ENCODE assay signal across 13 cellular contexts in genomic region chr3:52846427-52846983, GRCh38. TPM values are rescaled to one million over a fixed set of nuclear protein-coding genes. Genes with fewer than 3 reads are reported as not detected.
DNase-seq lines count a peak whose midpoint lies in the region; ATAC-seq and TF ChIP-seq lines count a peak whose summit lies in the region.
"Had no signal": no experiment of that assay in that cellular context is flagged by ENCODE, and none has a peak within 500 bp of the region (broad histone marks: within the 10 kb centered on the region; RNA-seq: fewer than 3 reads in every experiment).

No MANE protein-coding gene starts in this region.

- ATAC-seq in GM18868 (IDR thresholded peaks at IDR 0.05; ENCODE audit: unreplicated experiment) (no peak), GM19035 (IDR thresholded peaks at IDR 0.05; ENCODE audit: unreplicated experiment) (no peak)

- H3K4me3 ChIP-seq in endocrine pancreas (ENCODE audit: control insufficient read depth, insufficient read depth, low read length): peak overlapping the region; percentile 52
- no peak overlapping the region for H3K4me3 ChIP-seq in sigmoid colon
- no peak overlapping the region for H3K4me3 ChIP-seq in suprapubic skin

- DNase-seq in G401 (ENCODE audit: low spot score): peak; percentile 71
- DNase-seq in sigmoid colon: no peak
- no peak for DNase-seq in suprapubic skin (ENCODE audit: low spot score in 2 of 2)
- DNase-seq in NCI-H1694 treated with DMSO at 0.1 percent for 48 hours (lab: John Stamatoyannopoulos, UW): no peak
- DNase-seq: amniotic stem cell, NCI-H345, RPMI8226 had no signal

- TF ChIP-seq POLR2A in sigmoid colon (IDR thresholded peaks at IDR 0.05) (no peak), suprapubic skin (IDR thresholded peaks at IDR 0.05) (no peak)

- WGBS in sigmoid colon, 2 donors: 70 to 86% methylated on average over 16 of the region's 16 CpGs
- 78% methylated on average over 16 of the region's 16 CpGs for WGBS in suprapubic skin

- H3K27ac ChIP-seq in KOPT-K1 (ENCODE audit: low read depth, low read length, poor library complexity, severe bottlenecking) (peak overlapping the region; percentile 4), sigmoid colon (peak overlapping the region in 3 of 4 donors; percentile 67 to 79 (median 78)), suprapubic skin (no peak overlapping the region)
- H3K27ac ChIP-seq: C4-2B had no signal

- intact Hi-C loops in sigmoid colon (cut with DNase I): loop anchor here (5.0 to 10.0 kb wide), 4 partner anchors 51 to 226 kb away; partner anchors contain the start of genes NEK4 and STIMATE

- H3K4me1 ChIP-seq in endocrine pancreas (ENCODE audit: control insufficient read depth, insufficient read depth, low read length) (no peaks in the 10 kb centered on the region), sigmoid colon (peaks cover 0 to 50% (median 30%) of the 10 kb centered on the region in 4 donors), suprapubic skin (peaks cover 31% of the 10 kb centered on the region)

- no peaks in the 10 kb centered on the region for H3K27me3 ChIP-seq in endocrine pancreas (ENCODE audit: control insufficient read depth, insufficient read depth, low read length)
- H3K27me3 ChIP-seq in sigmoid colon: no peaks in the 10 kb centered on the region
- H3K27me3 ChIP-seq in suprapubic skin: no peaks in the 10 kb centered on the region

- H3K9ac ChIP-seq in endocrine pancreas (ENCODE audit: control insufficient read depth, insufficient read depth, low read length): no peak overlapping the region

- in situ Hi-C loops in G401 (cut with HindIII; ENCODE audit: low sequenced_read_pairs): no loop called here

- H3K36me3 ChIP-seq in KOPT-K1 (ENCODE audit: insufficient read depth, low read length) (peaks cover 43% of the 10 kb centered on the region), endocrine pancreas (ENCODE audit: control insufficient read depth, insufficient read depth, low read length) (no peaks in the 10 kb centered on the region), sigmoid colon (peaks cover 7 to 65% (median 19%) of the 10 kb centered on the region in 4 donors), suprapubic skin (peaks cover 51% of the 10 kb centered on the region)

- no peak for TF ChIP-seq EP300 in sigmoid colon (IDR thresholded peaks at IDR 0.05)
- no peak for TF ChIP-seq EP300 in suprapubic skin (IDR thresholded peaks at IDR 0.05)

- no peak for TF ChIP-seq CTCF in sigmoid colon (IDR thresholded peaks at IDR 0.05)
- TF ChIP-seq CTCF in suprapubic skin (IDR thresholded peaks at IDR 0.05): no peak

- H3K9me3 ChIP-seq in KOPT-K1 (ENCODE audit: insufficient read depth, low read length, poor library complexity, severe bottlenecking) (no peaks in the 10 kb centered on the region), endocrine pancreas (ENCODE audit: control insufficient read depth, low read length) (no peaks in the 10 kb centered on the region), sigmoid colon (no peaks in the 10 kb centered on the region), suprapubic skin (no peaks in the 10 kb centered on the region)

RNA-seq across cellular contexts. Expression of gene MUSTN1, which starts 11.7 kb away (rescaled TPM):
- not detected in 2 replicates for total RNA-seq in G401 (2014; rRNA removed; shearing (Covaris generic))
- total RNA-seq in sigmoid colon (10 to 100 TPM in 1 of 4 donors, 1 to 10 TPM in 3; 4.2 to 12.7 (median 6.9) TPM), suprapubic skin (10 to 100 TPM in 2 of 4 donors, 1 to 10 TPM in 2; 1.6 to 14.5 (median 8.3) TPM)
- 10 to 100 TPM in 1 of 3 donors, 1 to 10 TPM in 1, not detected in 1; 7.2 to 11.1 TPM for polyA plus RNA-seq in sigmoid colon

RNA-seq across cellular contexts. Expression of gene ITIH4, which starts 16.0 kb away (rescaled TPM):
- 0.18 and 0.68 TPM in 2 replicates for total RNA-seq in G401 (2014; rRNA removed; shearing (Covaris generic))
- total RNA-seq in sigmoid colon (10 to 100 TPM in 1 of 4 donors, 1 to 10 TPM in 3; 2.5 to 12.2 (median 6.7) TPM), suprapubic skin (10 to 100 TPM in 1 of 4 donors, 1 to 10 TPM in 3; 2.1 to 12.2 (median 4.6) TPM)
- polyA plus RNA-seq in sigmoid colon: 1 to 10 TPM in 1 of 3 donors, not detected in 2; 5.4 TPM

RNA-seq across cellular contexts. Expression of gene STIMATE, which starts 50.8 kb away (rescaled TPM):
- total RNA-seq in G401 (2014; rRNA removed; shearing (Covaris generic)): 6.4 and 8.9 TPM in 2 replicates
- total RNA-seq in sigmoid colon (10 to 100 TPM; 11.5 to 19.5 (median 14.7) TPM), suprapubic skin (10 to 100 TPM; 15.9 to 25.7 (median 19.3) TPM)
- 1 to 10 TPM; 2.5 to 7.7 (median 4.8) TPM for polyA plus RNA-seq in sigmoid colon

RNA-seq across cellular contexts. Expression of gene ITIH3, which starts 51.9 kb away (rescaled TPM):
- total RNA-seq in G401 (2014; rRNA removed; shearing (Covaris generic)): not detected in 2 replicates
- total RNA-seq in sigmoid colon (1 to 10 TPM in 1 of 4 donors, under 1 TPM in 2, not detected in 1; 0.14 to 2.3 (median 0.36) TPM), suprapubic skin (1 to 10 TPM in 2 of 4 donors, under 1 TPM in 2; 0.18 to 5.6 (median 1.2) TPM)
- under 1 TPM in 1 of 3 donors, not detected in 2; 0.95 TPM for polyA plus RNA-seq in sigmoid colon
- total RNA-seq: T-helper 1 cell treated with Interleukin-12 subunit alpha and Interleukin-12 subunit beta and Interleukin-4 antibody, amounts not matched to agents 30 ng/mL and 1 ng/mL, for 36 hours had no signal
